ENCODE assay signal across 8 cellular contexts in genomic region chr5:14817762-14818136, GRCh38. TPM values are rescaled to one million over a fixed set of nuclear protein-coding genes. Genes with fewer than 3 reads are reported as not detected.
DNase-seq lines count a peak whose midpoint lies in the region; ATAC-seq and TF ChIP-seq lines count a peak whose summit lies in the region.
"Not testable (repeated sequence)": the region's sequence is repeated elsewhere in the genome, so short reads cannot be mapped to it uniquely, and the experiment has no call there.

No MANE protein-coding gene starts in this region.

- peak; percentile 44 for ATAC-seq in GM18511 (IDR thresholded peaks at IDR 0.05; ENCODE audit: unreplicated experiment)
- ATAC-seq in GM21360 (IDR thresholded peaks at IDR 0.05; ENCODE audit: unreplicated experiment), result peak; percentile 29
- ATAC-seq in HG02678 (IDR thresholded peaks at IDR 0.05; ENCODE audit: unreplicated experiment), result peak; percentile 54
- ATAC-seq in HG03432 (IDR thresholded peaks at IDR 0.05; ENCODE audit: unreplicated experiment), result peak; percentile 38
- ATAC-seq in central memory CD8-positive, alpha-beta T cell (replicated peaks; ENCODE audit: extremely low read depth, poor library complexity, severe bottlenecking), result not testable (repeated sequence)

- intact Hi-C loops in tibial artery (cut with DNase I; ENCODE audit: low total_unique reads), result not testable (repeated sequence)

- peaks cover 48% of the 10 kb centered on the region for H3K36me3 Mint-ChIP-seq in activated T-cell treated with anti-CD3 and anti-CD28 coated beads, Interleukin-2, amount 50 U/mL, for 24 hours (ENCODE audit: low read depth)
- not testable (repeated sequence) for H3K36me3 Mint-ChIP-seq in central memory CD8-positive, alpha-beta T cell (ENCODE audit: insufficient read depth)

- DNase-seq in activated T-cell treated with anti-CD3 and anti-CD28 coated beads, Interleukin-2, amount 50 U/mL, for 24 hours; central memory CD8-positive, alpha-beta T cell (ENCODE audit: low spot score in 2 of 2); osteoblast (ENCODE audit: insufficient read length, low spot score, missing footprints); tibial artery: not testable (repeated sequence)

- H3K4me3 ChIP-seq in osteoblast (ENCODE audit: insufficient read depth, low read length); tibial artery: not testable (repeated sequence)

- peaks cover 77% of the 10 kb centered on the region for H3K79me2 ChIP-seq in osteoblast (ENCODE audit: insufficient read depth, low read length)

- peaks cover 12% of the 10 kb centered on the region for H3K36me3 ChIP-seq in osteoblast (ENCODE audit: insufficient read depth, low read length)
- H3K36me3 ChIP-seq in tibial artery, result not testable (repeated sequence)

- TF ChIP-seq CTCF in osteoblast (IDR thresholded peaks at IDR 0.05; ENCODE audit: extremely low read depth, low read depth, low read length); tibial artery (IDR thresholded peaks at IDR 0.05): not testable (repeated sequence)

- not testable (repeated sequence) for H3K27me3 Mint-ChIP-seq in activated T-cell treated with anti-CD3 and anti-CD28 coated beads, Interleukin-2, amount 50 U/mL, for 24 hours; central memory CD8-positive, alpha-beta T cell

- peaks cover 84% of the 10 kb centered on the region for H3K4me1 Mint-ChIP-seq in activated T-cell treated with anti-CD3 and anti-CD28 coated beads, Interleukin-2, amount 50 U/mL, for 24 hours (ENCODE audit: low read depth)
- peaks cover 44% of the 10 kb centered on the region for H3K4me1 Mint-ChIP-seq in central memory CD8-positive, alpha-beta T cell

- peaks cover 59% of the 10 kb centered on the region for H3K4me1 ChIP-seq in osteoblast (ENCODE audit: insufficient read depth, low read length)
- H3K4me1 ChIP-seq in tibial artery, result peaks cover 0 to 63% (median 20%) of the 10 kb centered on the region in 4 donors

- H3K27me3 ChIP-seq in osteoblast (ENCODE audit: insufficient read depth, low read length); tibial artery: not testable (repeated sequence)

- peak overlapping the region; percentile 89 for H3K27ac Mint-ChIP-seq in activated T-cell treated with anti-CD3 and anti-CD28 coated beads, Interleukin-2, amount 50 U/mL, for 24 hours
- peak overlapping the region; percentile 23 for H3K27ac Mint-ChIP-seq in central memory CD8-positive, alpha-beta T cell (ENCODE audit: low read depth)

- H3K9me3 Mint-ChIP-seq in activated T-cell treated with anti-CD3 and anti-CD28 coated beads, Interleukin-2, amount 50 U/mL, for 24 hours; central memory CD8-positive, alpha-beta T cell: not testable (repeated sequence)

- peak overlapping the region; percentile 94 for H3K27ac ChIP-seq in osteoblast (ENCODE audit: low read depth, low read length)
- H3K27ac ChIP-seq in tibial artery, result peak overlapping the region; percentile 45 to 56

- not testable (repeated sequence) for H3K4me3 Mint-ChIP-seq in activated T-cell treated with anti-CD3 and anti-CD28 coated beads, Interleukin-2, amount 50 U/mL, for 24 hours; central memory CD8-positive, alpha-beta T cell

- peak overlapping the region; percentile 68 for H3K4me2 ChIP-seq in osteoblast (ENCODE audit: insufficient read depth, low read length)

- H4K20me1 ChIP-seq in osteoblast (ENCODE audit: insufficient read depth, low read length), result not testable (repeated sequence)

- H3K9me3 ChIP-seq in osteoblast (ENCODE audit: low read depth, low read length); tibial artery: not testable (repeated sequence)

- not testable (repeated sequence) for H2AFZ ChIP-seq in osteoblast (ENCODE audit: low read length)

RNA-seq across cellular contexts. Expression of gene ANKH, which starts 53.8 kb away (rescaled TPM):
- total RNA-seq in osteoblast, result 125 and 130 TPM in 2 replicates
